In the genomic region with DNA sequence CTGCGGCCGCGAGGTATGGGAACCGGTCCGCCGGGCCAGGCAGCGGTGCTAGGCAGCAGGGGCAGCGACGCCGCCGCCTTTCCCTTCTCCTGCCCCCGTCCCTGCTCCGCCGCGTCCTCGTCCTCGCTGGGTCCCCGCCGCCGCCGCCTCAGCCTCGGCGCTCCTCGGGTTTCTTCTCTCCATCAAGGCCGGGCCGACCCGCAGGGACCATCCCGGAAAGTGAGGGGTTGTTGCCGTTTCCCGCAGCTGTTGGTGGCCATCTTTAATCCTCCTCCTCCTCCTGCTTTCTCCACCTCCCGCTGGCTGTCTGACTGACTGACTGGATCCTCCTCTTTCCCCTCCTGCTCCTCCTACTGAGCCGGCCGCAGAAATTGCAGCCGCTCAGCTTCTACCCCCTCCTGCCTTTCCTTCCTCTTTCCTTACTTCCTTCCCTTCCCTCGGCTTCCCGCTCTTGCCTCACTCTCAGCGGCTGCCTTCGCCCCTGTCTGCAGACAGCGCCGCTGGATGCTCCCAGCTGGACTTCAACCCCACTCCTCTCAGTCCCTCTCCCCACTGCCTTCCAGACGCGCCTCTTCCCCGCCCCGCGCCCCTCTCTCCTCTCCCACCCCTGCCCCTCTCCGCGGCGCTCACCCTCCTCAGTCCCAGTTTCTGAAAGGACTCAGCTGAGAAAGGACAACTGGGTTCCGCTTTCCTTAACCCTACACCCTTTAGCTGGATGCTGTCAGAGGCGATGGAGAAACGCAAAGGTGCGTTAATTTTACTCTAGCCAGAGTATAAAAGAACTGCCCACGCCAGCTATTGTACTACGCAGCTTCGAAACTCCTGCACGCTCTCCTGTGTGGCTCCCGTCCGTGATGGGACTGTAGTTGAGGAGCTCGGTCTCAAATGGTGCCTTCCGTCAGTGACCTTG, we compare ENCODE assay signal across 8 cellular contexts. TPM values are rescaled to one million over a fixed set of nuclear protein-coding genes. Genes with fewer than 3 reads are reported as not detected.
DNase-seq lines count a peak whose midpoint lies in the region; ATAC-seq and TF ChIP-seq lines count a peak whose summit lies in the region.

A gene with protein sequence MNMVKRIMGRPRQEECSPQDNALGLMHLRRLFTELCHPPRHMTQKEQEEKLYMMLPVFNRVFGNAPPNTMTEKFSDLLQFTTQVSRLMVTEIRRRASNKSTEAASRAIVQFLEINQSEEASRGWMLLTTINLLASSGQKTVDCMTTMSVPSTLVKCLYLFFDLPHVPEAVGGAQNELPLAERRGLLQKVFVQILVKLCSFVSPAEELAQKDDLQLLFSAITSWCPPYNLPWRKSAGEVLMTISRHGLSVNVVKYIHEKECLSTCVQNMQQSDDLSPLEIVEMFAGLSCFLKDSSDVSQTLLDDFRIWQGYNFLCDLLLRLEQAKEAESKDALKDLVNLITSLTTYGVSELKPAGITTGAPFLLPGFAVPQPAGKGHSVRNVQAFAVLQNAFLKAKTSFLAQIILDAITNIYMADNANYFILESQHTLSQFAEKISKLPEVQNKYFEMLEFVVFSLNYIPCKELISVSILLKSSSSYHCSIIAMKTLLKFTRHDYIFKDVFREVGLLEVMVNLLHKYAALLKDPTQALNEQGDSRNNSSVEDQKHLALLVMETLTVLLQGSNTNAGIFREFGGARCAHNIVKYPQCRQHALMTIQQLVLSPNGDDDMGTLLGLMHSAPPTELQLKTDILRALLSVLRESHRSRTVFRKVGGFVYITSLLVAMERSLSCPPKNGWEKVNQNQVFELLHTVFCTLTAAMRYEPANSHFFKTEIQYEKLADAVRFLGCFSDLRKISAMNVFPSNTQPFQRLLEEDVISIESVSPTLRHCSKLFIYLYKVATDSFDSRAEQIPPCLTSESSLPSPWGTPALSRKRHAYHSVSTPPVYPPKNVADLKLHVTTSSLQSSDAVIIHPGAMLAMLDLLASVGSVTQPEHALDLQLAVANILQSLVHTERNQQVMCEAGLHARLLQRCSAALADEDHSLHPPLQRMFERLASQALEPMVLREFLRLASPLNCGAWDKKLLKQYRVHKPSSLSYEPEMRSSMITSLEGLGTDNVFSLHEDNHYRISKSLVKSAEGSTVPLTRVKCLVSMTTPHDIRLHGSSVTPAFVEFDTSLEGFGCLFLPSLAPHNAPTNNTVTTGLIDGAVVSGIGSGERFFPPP (N-terminal part only) (minus strand): TSS at position 309 of the 910 bp plus-strand sequence. CDS start 106,099 bp downstream, outside the sequence.

- peak within 1 kb of the TSS; percentile 87 for H3K27ac ChIP-seq in HUES64 (ENCODE audit: low read depth, low read length)

- WGBS in HUES64: under 1% methylated on average over 60 of the region's 60 CpGs

- ATAC-seq in left cardiac atrium (peak; percentile 93 to 97), GM18867 (IDR thresholded peaks at IDR 0.05; ENCODE audit: unreplicated experiment) (no peak)

- intact Hi-C loops in left cardiac atrium (cut with DNase I): no loop called here

- H3K9ac ChIP-seq in HUES64 (ENCODE audit: low read depth, low read length): peak within 1 kb of the TSS; percentile 94

- no peak for TF ChIP-seq CTCF in GM12864 (IDR thresholded peaks at IDR 0.05; ENCODE audit: low read depth, low read length, missing control alignments)

- no peaks in the 10 kb centered on the region for H3K9me3 ChIP-seq in HUES64 (ENCODE audit: insufficient read depth, low read depth, low read length)

- H3K4me3 ChIP-seq in GM12864 (ENCODE audit: low read depth, low read length) (peak within 1 kb of the TSS; percentile 33), HUES64 (ENCODE audit: low read length) (peak within 1 kb of the TSS; percentile 85)

- in situ Hi-C loops in ACHN (cut with HindIII; ENCODE audit: low pct_ligation_motif_present, low pct_unique_long_range_greater_than_20kb, low sequenced_read_pairs): no loop called here

- no peaks in the 10 kb centered on the region for H3K27me3 ChIP-seq in HUES64 (ENCODE audit: insufficient read depth, low read length)

- H3K36me3 ChIP-seq in HUES64 (ENCODE audit: insufficient read depth, low read length): no peaks in the 10 kb centered on the region; the same call in 1 of the 2 replicates

- DNase-seq in ACHN (peak; percentile 89), GM12864 (ENCODE audit: low read depth) (no peak), NOMO-1 treated with DMSO at 0.1 percent for 48 hours (lab: John Stamatoyannopoulos, UW; ENCODE audit: unreplicated experiment) (peak; percentile 91), astrocyte of the hippocampus (ENCODE audit: low read depth, low spot score) (peak; percentile 94), left cardiac atrium (peak; percentile 86), occipital lobe (lab: John Stamatoyannopoulos, UW) (peak; percentile 79)

- H3K4me1 ChIP-seq in HUES64 (ENCODE audit: insufficient read depth, low read length): peaks cover 32% of the 10 kb centered on the region

RNA-seq across cellular contexts. Expression of the gene that starts here (rescaled TPM):
- 18.4 TPM for polyA plus RNA-seq in HUES64 (2013, experiment 1 of 2)
- 18.3 TPM for polyA plus RNA-seq in HUES64 (2013, experiment 2 of 2)
- total RNA-seq in left cardiac atrium (10 to 100 TPM; 45.5 to 47.8 TPM), occipital lobe (208 TPM)
